8 cellular contexts compared by ENCODE assay signal in the genomic region with DNA sequence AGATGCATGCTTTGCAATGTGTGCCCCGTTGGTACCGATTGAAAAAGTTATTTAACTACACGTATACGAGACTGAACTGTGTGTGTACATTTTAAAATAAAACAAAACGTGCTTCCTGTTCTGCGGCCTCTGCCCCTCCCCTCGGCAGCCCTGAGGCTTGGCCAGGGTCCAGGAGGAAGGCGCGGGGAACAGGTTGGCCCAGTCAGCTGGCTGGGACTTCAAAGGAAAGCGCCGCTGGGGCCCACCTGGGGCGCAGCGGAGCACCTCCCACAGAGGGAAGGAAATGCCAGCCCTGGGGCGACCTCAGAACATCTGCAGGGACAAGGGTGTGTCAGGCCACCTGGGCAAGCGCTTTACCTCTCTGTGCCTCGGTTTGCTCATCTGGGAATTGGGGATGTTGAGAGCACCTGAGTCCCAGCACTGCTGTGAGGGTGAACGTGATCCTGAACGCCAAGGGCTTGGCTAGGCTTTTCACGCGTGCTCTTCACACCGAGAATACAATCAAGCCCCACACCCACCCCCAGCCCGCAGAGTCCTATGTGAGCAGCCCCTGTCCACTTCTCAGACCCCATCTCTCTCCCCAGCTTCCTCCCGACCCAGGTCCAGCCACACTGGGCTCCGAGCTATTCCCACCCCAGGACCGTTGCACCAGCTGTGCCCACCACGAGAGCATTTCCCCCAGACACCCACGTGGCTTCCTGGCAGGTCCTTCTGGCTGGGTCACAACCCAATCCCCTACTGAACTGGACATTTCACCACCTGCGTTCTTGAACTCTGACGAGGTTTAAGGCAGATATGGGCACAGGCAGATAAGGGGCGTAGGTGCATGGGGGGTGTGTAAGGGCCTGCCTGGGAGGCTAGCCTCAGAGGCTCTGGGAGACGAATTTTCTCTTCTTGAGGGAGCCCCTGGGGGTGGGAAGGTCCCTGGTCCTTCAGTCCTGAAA. TPM values are rescaled to one million over a fixed set of nuclear protein-coding genes. Genes with fewer than 3 reads are reported as not detected.
DNase-seq lines count a peak whose midpoint lies in the region; ATAC-seq and TF ChIP-seq lines count a peak whose summit lies in the region.

No MANE protein-coding gene starts in this region.

- no peaks in the 10 kb centered on the region for H3K36me3 ChIP-seq in esophagus muscularis mucosa

- intact Hi-C loops in esophagus muscularis mucosa (cut with DNase I): no loop called here

- H3K4me3 ChIP-seq in esophagus muscularis mucosa: peak overlapping the region in 2 of 4 donors; percentile 3 to 17

- H3K27me3 ChIP-seq in esophagus muscularis mucosa: no peaks in the 10 kb centered on the region

- H3K27ac ChIP-seq in esophagus muscularis mucosa (replicated peaks in 1 of 4): peak overlapping the region; percentile 33 to 54 (median 43)

- DNase-seq in SKM-1 treated with dmso at 0.1 percent for 144 hours (lab: John Stamatoyannopoulos, UW; ENCODE audit: unreplicated experiment): peak; percentile 3
- DNase-seq in SKM-1 (lab: John Stamatoyannopoulos, UW; ENCODE audit: unreplicated experiment): no peak
- DNase-seq in NCI-H510A treated with DMSO at 0.1 percent for 48 hours (lab: John Stamatoyannopoulos, UW): peak; percentile 99
- DNase-seq in activated CD8-positive, alpha-beta memory T cell treated with anti-CD3 and anti-CD28 coated beads for 48 hours (ENCODE audit: low read depth in 2 of 3, low spot score in 2 of 3): peak; percentile 23 to 33 (median 30)
- no peak for DNase-seq in esophagus muscularis mucosa (ENCODE audit: extremely low spot score)
- DNase-seq in pulmonary artery endothelial cell (ENCODE audit: low read depth, low spot score): peak; percentile 19
- no peak for DNase-seq in GOT3 (lab: John Stamatoyannopoulos, UW)

- H3K9me3 ChIP-seq in esophagus muscularis mucosa: peaks cover 0 to 7% (median 0%) of the 10 kb centered on the region in 4 donors

- peaks cover 16 to 36% (median 25%) of the 10 kb centered on the region in 4 donors for H3K4me1 ChIP-seq in esophagus muscularis mucosa

- ATAC-seq in HG03354 (IDR thresholded peaks at IDR 0.05; ENCODE audit: poor library complexity, severe bottlenecking, unreplicated experiment): peak; percentile 78

- no peak for TF ChIP-seq POLR2A in esophagus muscularis mucosa (IDR thresholded peaks at IDR 0.05; ENCODE audit: low read depth)

- WGBS in esophagus muscularis mucosa: 19% methylated on average over 20 of the region's 31 CpGs

- TF ChIP-seq CTCF in esophagus muscularis mucosa (IDR thresholded peaks at IDR 0.05): no peak

- TF ChIP-seq EP300 in esophagus muscularis mucosa (IDR thresholded peaks at IDR 0.05): no peak

RNA-seq across cellular contexts. Expression of a gene that starts 41.9 kb away (rescaled TPM):
- total RNA-seq in esophagus muscularis mucosa (100 to 1,000 TPM; 107 to 188 (median 131) TPM), pulmonary artery endothelial cell (37.2 and 43.5 TPM in 2 replicates)

Comparison
In these comparisons a context has a peak if more than half of its experiments do, and no peak if none do; other contexts are left out.
1. DNase-seq: peak in SKM-1 treated with dmso at 0.1 percent for 144 hours (single experiment), NCI-H510A treated with DMSO at 0.1 percent for 48 hours (single experiment), activated CD8-positive, alpha-beta memory T cell treated with anti-CD3 and anti-CD28 coated beads for 48 hours (3 of 3) and pulmonary artery endothelial cell (single experiment); none in SKM-1 (single experiment), esophagus muscularis mucosa (single experiment) and GOT3 (single experiment).